ENCODE assay signal across 1 cellular context in genomic region chrX:54271661-54272060, GRCh38.
TF ChIP-seq lines count a peak whose summit lies in the region.

No MANE protein-coding gene starts in this region.

TF ChIP-seq in HepG2, 621 proteins besides CTCF, POLR2A, EP300 and RAD21 (continued from another document):
- no peak for TF ChIP-seq ZBTB4 (CRISPR knock-in tag; IDR thresholded peaks at IDR 0.05; ENCODE audit: borderline replicate concordance)
- no peak for TF ChIP-seq EEA1 (CRISPR knock-in tag; IDR thresholded peaks at IDR 0.05; ENCODE audit: borderline replicate concordance)
